Comparison of ENCODE assay signal across 11 cellular contexts in the genomic region with DNA sequence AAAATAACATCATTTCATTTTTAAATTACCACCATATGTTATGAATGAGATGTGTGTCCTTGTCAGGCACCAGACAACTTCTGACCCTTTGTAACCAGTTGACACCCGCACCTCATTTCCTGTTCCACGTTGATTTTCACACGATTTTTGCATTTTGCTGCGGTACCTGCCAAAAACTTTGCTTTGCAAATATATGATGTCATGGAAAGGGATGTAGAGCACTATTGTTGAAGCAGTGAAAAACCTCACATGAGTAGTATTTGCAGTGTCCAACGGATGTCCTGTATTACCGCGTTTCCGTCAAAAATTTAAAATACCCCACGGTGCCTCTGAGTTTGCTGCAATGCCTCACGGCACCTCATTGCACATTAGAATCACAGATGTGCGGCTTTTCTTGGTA.
A peak's percentile ranks its signal among the peaks of the same experiment; 100 is the strongest.
DNase-seq lines count a peak whose midpoint lies in the region; ATAC-seq, FAIRE-seq and TF ChIP-seq lines count a peak whose summit lies in the region.
"Had no signal": no experiment of that assay in that cellular context is flagged by ENCODE, and none has a peak within 500 bp of the region (broad histone marks: within the 10 kb centered on the region; RNA-seq: fewer than 3 reads in every experiment).

No MANE protein-coding gene starts in this region.

- H3K9me2 ChIP-seq in GM23248 (ENCODE audit: insufficient read depth), result no peaks in the 10 kb centered on the region
- H3K9me2 ChIP-seq: SK-N-SH had no signal

- ATAC-seq in GM18508 (IDR thresholded peaks at IDR 0.05; ENCODE audit: insufficient read depth, unreplicated experiment) (peak; percentile 51), GM21447 (IDR thresholded peaks at IDR 0.05; ENCODE audit: unreplicated experiment) (peak; percentile 87), HG03175 (IDR thresholded peaks at IDR 0.05; ENCODE audit: unreplicated experiment) (peak; percentile 93), lower lobe of right lung (no peak)
- ATAC-seq: activated CD8-positive, alpha-beta T cell treated with anti-CD3 and anti-CD28 coated beads, Interleukin-2, amount 10 ng/mL, durations not matched to agents 7 days and 5 days had no signal

- H3K27me3 ChIP-seq in lower lobe of right lung (ENCODE audit: low read depth), result no peaks in the 10 kb centered on the region
- no peaks in the 10 kb centered on the region for H3K27me3 ChIP-seq in GM23248 (replicated peaks; ENCODE audit: insufficient read depth)

- no peak overlapping the region for H3K9ac ChIP-seq in GM23248
- H3K9ac ChIP-seq: SK-N-SH had no signal

- in situ Hi-C loops in GM23248 (cut with MboI), result no loop called here

- peaks cover 17% of the 10 kb centered on the region; the same call in 1 of the 2 replicates for H3K79me2 ChIP-seq in GM23248 (ENCODE audit: insufficient read depth)

- H3K36me3 ChIP-seq in lower lobe of right lung, result no peaks in the 10 kb centered on the region
- H3K36me3 ChIP-seq in GM23248 (ENCODE audit: low read depth), result peaks cover 63% of the 10 kb centered on the region

- TF ChIP-seq CTCF in lower lobe of right lung (IDR thresholded peaks at IDR 0.05), result no peak

- H3K9me3 ChIP-seq in lower lobe of right lung (no peaks in the 10 kb centered on the region), GM23248 (ENCODE audit: low read depth) (no peaks in the 10 kb centered on the region)
- H3K9me3 ChIP-seq: SK-N-SH had no signal

- no peak overlapping the region for H3K27ac ChIP-seq in lower lobe of right lung
- H3K27ac ChIP-seq in GM23248, result no peak overlapping the region

- FAIRE-seq in H54 (lab: Jason Lieb, UNC), result no peak
- FAIRE-seq: HTR-8/SVneo had no signal

- no peak overlapping the region for H3K4me2 ChIP-seq in GM23248 (ENCODE audit: unreplicated experiment)
- H3K4me2 ChIP-seq: SK-N-SH had no signal

- TF ChIP-seq POLR2A in H54 (IDR thresholded peaks at IDR 0.05; ENCODE audit: low read depth, low read length), result no peak

- H3K4me1 ChIP-seq in lower lobe of right lung (no peaks in the 10 kb centered on the region), GM23248 (ENCODE audit: insufficient read depth) (peaks cover 12% of the 10 kb centered on the region)

- intact Hi-C loops in lower lobe of right lung (cut with DNase I), result no loop called here

- H3K4me3 ChIP-seq in lower lobe of right lung (no peak overlapping the region), GM23248 (no peak overlapping the region)

- no peaks in the 10 kb centered on the region for H4K20me1 ChIP-seq in GM23248 (ENCODE audit: insufficient read depth)

- DNase-seq in glomerular endothelial cell (ENCODE audit: extremely low read depth, low read depth, low spot score) (peak; percentile 97), NCI-H345 treated with DMSO at 0.1 percent for 48 hours (lab: John Stamatoyannopoulos, UW; ENCODE audit: unreplicated experiment) (no peak), lower lobe of right lung (no peak), GM23248 (no peak), H54 (ENCODE audit: insufficient read length, low spot score) (no peak)
- DNase-seq: activated CD8-positive, alpha-beta T cell treated with anti-CD3 and anti-CD28 coated beads, Interleukin-2, amount 10 ng/mL, durations not matched to agents 7 days and 5 days; SK-N-SH had no signal

- peaks cover 22% of the 10 kb centered on the region for H3F3A ChIP-seq in GM23248 (ENCODE audit: insufficient read depth)

- no peak overlapping the region for H2AFZ ChIP-seq in GM23248

- WGBS in GM23248 (ENCODE audit: low coverage in 1 of 2, low lambda C conversion rate in 2 of 2, missing lambda C conversion rate in 2 of 2), 2 experiments, result 94 to 95% methylated on average over 11 of the region's 11 CpGs

Comparison
In these comparisons a context has a peak if more than half of its experiments do, and no peak if none do; other contexts are left out.
1. ATAC-seq: peak in GM18508 (single experiment), GM21447 (single experiment) and HG03175 (single experiment); none in lower lobe of right lung (0 of 2).